7 cellular contexts compared by ENCODE assay signal in the genomic region with DNA sequence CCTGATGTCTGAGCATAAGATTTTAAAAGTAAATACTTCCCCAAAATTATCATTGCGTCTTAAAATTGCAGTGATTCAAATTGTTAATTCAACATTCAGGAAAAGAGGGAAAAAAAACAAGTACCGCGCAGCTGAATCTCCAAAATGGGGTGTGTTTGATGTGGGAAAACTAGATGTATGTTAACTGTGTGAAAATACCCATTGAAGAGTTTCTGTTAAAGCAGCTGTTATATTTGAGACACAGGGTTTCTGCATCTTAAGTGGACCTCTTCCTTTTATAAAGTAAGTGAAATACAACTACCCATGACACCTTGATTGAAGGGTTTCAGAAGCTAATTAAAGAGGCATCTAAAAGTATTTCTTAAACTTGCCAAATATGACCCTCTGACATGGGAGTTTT.
"Had no signal": no experiment of that assay in that cellular context is flagged by ENCODE, and none has a peak within 500 bp of the region (broad histone marks: within the 10 kb centered on the region; RNA-seq: fewer than 3 reads in every experiment).

No MANE protein-coding gene starts in this region.

- DNase-seq: IMR-90, KBM-7, KG1 had no signal

- ATAC-seq: HepG2, K562 had no signal

- H3K9ac ChIP-seq: KMS-11 had no signal

- H3K27ac ChIP-seq: HL-60, KMS-11 had no signal

- H3K4me2 ChIP-seq: KMS-11 had no signal

- H3K4me3 ChIP-seq: K562 had no signal
